Comparison of ENCODE assay signal across 1 cellular context in genomic region chr2:217918220-217919024, GRCh38.
TF ChIP-seq lines count a peak whose summit lies in the region.

No MANE protein-coding gene starts in this region.

TF ChIP-seq in GM23338, 12 proteins besides CTCF, POLR2A, EP300 and RAD21:
- TF ChIP-seq ZNF462 (CRISPR knock-in tag; IDR thresholded peaks at IDR 0.05) (no peak), ZNF331 (CRISPR knock-in tag; IDR thresholded peaks at IDR 0.05; ENCODE audit: low read depth) (no peak), POLR2AphosphoS5 (IDR thresholded peaks at IDR 0.05; ENCODE audit: low read depth) (no peak), EZH2phosphoT487 (IDR thresholded peaks at IDR 0.05; ENCODE audit: unreplicated experiment) (no peak), EZH2 (IDR thresholded peaks at IDR 0.05; ENCODE audit: low read depth, unreplicated experiment) (no peak), NANOG (IDR thresholded peaks at IDR 0.05; ENCODE audit: borderline replicate concordance) (no peak)
